Comparison of ENCODE assay signal across 8 cellular contexts in genomic region chr12:29164477-29165163, GRCh38. TPM values are rescaled to one million over a fixed set of nuclear protein-coding genes. Genes with fewer than 3 reads are reported as not detected.
A peak's percentile ranks its signal among the peaks of the same experiment; 100 is the strongest.
DNase-seq lines count a peak whose midpoint lies in the region; ATAC-seq, FAIRE-seq and TF ChIP-seq lines count a peak whose summit lies in the region.

No MANE protein-coding gene starts in this region.

- no peak for TF ChIP-seq POLR2A in GM12892 (IDR thresholded peaks at IDR 0.05; ENCODE audit: low read depth, low read length)

- no peaks in the 10 kb centered on the region for H3K27me3 ChIP-seq in left lung

- no peaks in the 10 kb centered on the region for H3K9me3 ChIP-seq in left lung

- no peak for TF ChIP-seq CTCF in left lung (IDR thresholded peaks at IDR 0.05)

- intact Hi-C loops in left lung (cut with DNase I) = no loop called here

- ATAC-seq in GM21381 (IDR thresholded peaks at IDR 0.05; ENCODE audit: unreplicated experiment) = peak; percentile 100
- ATAC-seq in HG03565 (IDR thresholded peaks at IDR 0.05; ENCODE audit: unreplicated experiment) = peak; percentile 100
- ATAC-seq in left lung = peak; percentile 96

- no peak for FAIRE-seq in GM12892 (lab: Jason Lieb, UNC)

- H3K4me3 ChIP-seq in left lung = no peak overlapping the region

- H3K27ac ChIP-seq in left lung = peak overlapping the region; percentile 55 to 97

- DNase-seq in Daoy (ENCODE audit: low read depth) (peak; percentile 11), amniotic epithelial cell (ENCODE audit: low read depth) (peak; percentile 76), left lung (no peak), islet precursor cell (no peak), NCI-H69 (lab: John Stamatoyannopoulos, UW) (no peak), GM12892 (ENCODE audit: insufficient read length) (no peak)

- peaks cover 0 to 74% of the 10 kb centered on the region in 2 donors for H3K4me1 ChIP-seq in left lung

- H3K36me3 ChIP-seq in left lung = no peaks in the 10 kb centered on the region

RNA-seq across cellular contexts. Expression of gene FAR2, which starts 15.5 kb away (rescaled TPM):
- total RNA-seq in Daoy (2014; rRNA removed; shearing (Covaris generic)) = 8.2 and 21.9 TPM in 2 replicates
- 10 to 100 TPM in 1 of 2 donors, 1 to 10 TPM in 1; 9.6 to 17.4 TPM for total RNA-seq in left lung
- polyA plus RNA-seq in GM12892 (2012; ENCODE audit: missing spikeins) = 1.2 TPM

Comparison
In these comparisons a context has a peak if more than half of its experiments do, and no peak if none do; other contexts are left out.
1. DNase-seq: peak in Daoy (single experiment) and amniotic epithelial cell (single experiment); none in left lung (0 of 2), islet precursor cell (single experiment), NCI-H69 (single experiment) and GM12892 (single experiment).
2. Peak in every context shown above with its lines, with median percentiles within 50 percentile points of each other: ATAC-seq.